Comparison of ENCODE assay signal across 2 cellular contexts in the genomic region with DNA sequence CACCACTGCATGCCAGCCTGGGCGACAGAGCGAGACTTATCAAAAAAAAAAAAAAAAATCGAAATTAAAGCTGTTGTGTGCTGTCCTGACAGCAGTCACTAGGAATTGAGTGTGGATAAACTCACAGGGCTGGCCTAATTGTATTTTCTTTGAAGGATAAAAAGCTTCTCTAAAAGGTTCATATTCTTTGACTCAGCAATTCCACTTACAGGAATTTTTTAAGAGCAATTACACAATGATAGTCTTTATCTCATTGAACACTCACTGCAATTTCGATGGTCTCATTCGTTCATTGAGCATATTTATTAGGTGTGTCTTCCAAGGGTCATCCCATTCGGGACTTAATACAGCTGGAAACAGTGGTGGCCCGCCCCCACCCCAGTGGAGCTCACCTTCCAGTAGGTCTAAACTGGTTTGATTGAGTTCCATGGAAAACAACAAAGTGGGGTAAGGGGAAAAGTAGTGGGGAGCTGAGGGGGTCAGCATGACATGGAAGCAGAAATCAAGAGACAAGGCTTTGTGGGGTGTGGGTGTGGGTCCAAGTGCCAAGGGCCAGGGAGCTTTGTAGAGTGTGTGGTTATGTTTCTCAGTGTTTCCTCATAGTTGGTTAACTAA.
TF ChIP-seq lines count a peak whose summit lies in the region.

No MANE protein-coding gene starts in this region.

TF ChIP-seq in HepG2, 621 proteins besides CTCF, POLR2A, EP300 and RAD21:
- no peak for TF ChIP-seq SALL1 (CRISPR knock-in tag; IDR thresholded peaks at IDR 0.05)
- TF ChIP-seq ZNF574 (CRISPR knock-in tag; IDR thresholded peaks at IDR 0.05): no peak
- TF ChIP-seq GMEB1 (CRISPR knock-in tag; IDR thresholded peaks at IDR 0.05; ENCODE audit: borderline replicate concordance): no peak
- no peak for TF ChIP-seq ATF4 (CRISPR knock-in tag; IDR thresholded peaks at IDR 0.05)
- TF ChIP-seq ZNF317 (CRISPR knock-in tag; IDR thresholded peaks at IDR 0.05): no peak
- peak; percentile 18; the same call in 1 of the 2 replicates for TF ChIP-seq POLR2AphosphoS5 (IDR thresholded peaks at IDR 0.05; ENCODE audit: low read depth, low read length)
- peak; percentile 18 to 30; a peak in 1 of 4 replicates for TF ChIP-seq MAFK (conservative IDR thresholded peaks at IDR 0.05 in 1 of 2, IDR thresholded peaks at IDR 0.05 in 1 of 2; ENCODE audit: low read length in 2 of 2)
- no peak for TF ChIP-seq ZNF589 (CRISPR knock-in tag; conservative IDR thresholded peaks at IDR 0.05)
- peak; percentile 14; the same call in 1 of the 2 replicates for TF ChIP-seq RBFOX2 (IDR thresholded peaks at IDR 0.05; ENCODE audit: low read depth, low read length)
- no peak for TF ChIP-seq RCOR2 (CRISPR knock-in tag; IDR thresholded peaks at IDR 0.05)
- TF ChIP-seq, protein P1, sequence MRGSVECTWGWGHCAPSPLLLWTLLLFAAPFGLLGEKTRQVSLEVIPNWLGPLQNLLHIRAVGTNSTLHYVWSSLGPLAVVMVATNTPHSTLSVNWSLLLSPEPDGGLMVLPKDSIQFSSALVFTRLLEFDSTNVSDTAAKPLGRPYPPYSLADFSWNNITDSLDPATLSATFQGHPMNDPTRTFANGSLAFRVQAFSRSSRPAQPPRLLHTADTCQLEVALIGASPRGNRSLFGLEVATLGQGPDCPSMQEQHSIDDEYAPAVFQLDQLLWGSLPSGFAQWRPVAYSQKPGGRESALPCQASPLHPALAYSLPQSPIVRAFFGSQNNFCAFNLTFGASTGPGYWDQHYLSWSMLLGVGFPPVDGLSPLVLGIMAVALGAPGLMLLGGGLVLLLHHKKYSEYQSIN (CRISPR knock-in tag; IDR thresholded peaks at IDR 0.05; ENCODE audit: borderline replicate concordance): no peak
- no peak for TF ChIP-seq ARID5B (CRISPR knock-in tag; IDR thresholded peaks at IDR 0.05)
- TF ChIP-seq ZNF878 (CRISPR knock-in tag; IDR thresholded peaks at IDR 0.05): no peak

TF ChIP-seq in SK-N-SH, 30 proteins besides CTCF, POLR2A, EP300 and RAD21:
- no peak for TF ChIP-seq TCF12 (IDR thresholded peaks at IDR 0.05)
- TF ChIP-seq, protein P2, sequence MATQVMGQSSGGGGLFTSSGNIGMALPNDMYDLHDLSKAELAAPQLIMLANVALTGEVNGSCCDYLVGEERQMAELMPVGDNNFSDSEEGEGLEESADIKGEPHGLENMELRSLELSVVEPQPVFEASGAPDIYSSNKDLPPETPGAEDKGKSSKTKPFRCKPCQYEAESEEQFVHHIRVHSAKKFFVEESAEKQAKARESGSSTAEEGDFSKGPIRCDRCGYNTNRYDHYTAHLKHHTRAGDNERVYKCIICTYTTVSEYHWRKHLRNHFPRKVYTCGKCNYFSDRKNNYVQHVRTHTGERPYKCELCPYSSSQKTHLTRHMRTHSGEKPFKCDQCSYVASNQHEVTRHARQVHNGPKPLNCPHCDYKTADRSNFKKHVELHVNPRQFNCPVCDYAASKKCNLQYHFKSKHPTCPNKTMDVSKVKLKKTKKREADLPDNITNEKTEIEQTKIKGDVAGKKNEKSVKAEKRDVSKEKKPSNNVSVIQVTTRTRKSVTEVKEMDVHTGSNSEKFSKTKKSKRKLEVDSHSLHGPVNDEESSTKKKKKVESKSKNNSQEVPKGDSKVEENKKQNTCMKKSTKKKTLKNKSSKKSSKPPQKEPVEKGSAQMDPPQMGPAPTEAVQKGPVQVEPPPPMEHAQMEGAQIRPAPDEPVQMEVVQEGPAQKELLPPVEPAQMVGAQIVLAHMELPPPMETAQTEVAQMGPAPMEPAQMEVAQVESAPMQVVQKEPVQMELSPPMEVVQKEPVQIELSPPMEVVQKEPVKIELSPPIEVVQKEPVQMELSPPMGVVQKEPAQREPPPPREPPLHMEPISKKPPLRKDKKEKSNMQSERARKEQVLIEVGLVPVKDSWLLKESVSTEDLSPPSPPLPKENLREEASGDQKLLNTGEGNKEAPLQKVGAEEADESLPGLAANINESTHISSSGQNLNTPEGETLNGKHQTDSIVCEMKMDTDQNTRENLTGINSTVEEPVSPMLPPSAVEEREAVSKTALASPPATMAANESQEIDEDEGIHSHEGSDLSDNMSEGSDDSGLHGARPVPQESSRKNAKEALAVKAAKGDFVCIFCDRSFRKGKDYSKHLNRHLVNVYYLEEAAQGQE (IDR thresholded peaks at IDR 0.05; ENCODE audit: low read depth, low read length): no peak
- TF ChIP-seq YY1 (IDR thresholded peaks at IDR 0.05; ENCODE audit: low read depth): no peak
- TF ChIP-seq RCOR1 (IDR thresholded peaks at IDR 0.05; ENCODE audit: low read length): no peak
- TF ChIP-seq NRF1 (IDR thresholded peaks at IDR 0.05; ENCODE audit: low read depth, low read length): no peak
- no peak for TF ChIP-seq SIN3A (IDR thresholded peaks at IDR 0.05; ENCODE audit: borderline replicate concordance, low read depth, low read length)
- TF ChIP-seq FOSL2 (IDR thresholded peaks at IDR 0.05; ENCODE audit: borderline replicate concordance, low read depth): no peak
- TF ChIP-seq USF2 (IDR thresholded peaks at IDR 0.05; ENCODE audit: borderline replicate concordance, low read depth, low read length): no peak
- TF ChIP-seq POLR2AphosphoS5 (IDR thresholded peaks at IDR 0.05; ENCODE audit: low read depth, low read length): no peak
- TF ChIP-seq SMC3 (IDR thresholded peaks at IDR 0.05; ENCODE audit: low read depth, low read length): no peak
- TF ChIP-seq GATA2 (CRISPR knock-in tag; IDR thresholded peaks at IDR 0.05): no peak
- TF ChIP-seq TAF1 (IDR thresholded peaks at IDR 0.05; ENCODE audit: borderline replicate concordance, low read depth, low read length): no peak
- TF ChIP-seq MAX (IDR thresholded peaks at IDR 0.05; ENCODE audit: low read depth): no peak
- TF ChIP-seq, protein P3, sequence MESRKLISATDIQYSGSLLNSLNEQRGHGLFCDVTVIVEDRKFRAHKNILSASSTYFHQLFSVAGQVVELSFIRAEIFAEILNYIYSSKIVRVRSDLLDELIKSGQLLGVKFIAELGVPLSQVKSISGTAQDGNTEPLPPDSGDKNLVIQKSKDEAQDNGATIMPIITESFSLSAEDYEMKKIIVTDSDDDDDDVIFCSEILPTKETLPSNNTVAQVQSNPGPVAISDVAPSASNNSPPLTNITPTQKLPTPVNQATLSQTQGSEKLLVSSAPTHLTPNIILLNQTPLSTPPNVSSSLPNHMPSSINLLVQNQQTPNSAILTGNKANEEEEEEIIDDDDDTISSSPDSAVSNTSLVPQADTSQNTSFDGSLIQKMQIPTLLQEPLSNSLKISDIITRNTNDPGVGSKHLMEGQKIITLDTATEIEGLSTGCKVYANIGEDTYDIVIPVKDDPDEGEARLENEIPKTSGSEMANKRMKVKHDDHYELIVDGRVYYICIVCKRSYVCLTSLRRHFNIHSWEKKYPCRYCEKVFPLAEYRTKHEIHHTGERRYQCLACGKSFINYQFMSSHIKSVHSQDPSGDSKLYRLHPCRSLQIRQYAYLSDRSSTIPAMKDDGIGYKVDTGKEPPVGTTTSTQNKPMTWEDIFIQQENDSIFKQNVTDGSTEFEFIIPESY (IDR thresholded peaks at IDR 0.05; ENCODE audit: borderline replicate concordance, low read depth): no peak
- TF ChIP-seq RXRA (IDR thresholded peaks at IDR 0.05; ENCODE audit: borderline replicate concordance, low read depth): no peak
